8 cellular contexts compared by ENCODE assay signal in the genomic region with DNA sequence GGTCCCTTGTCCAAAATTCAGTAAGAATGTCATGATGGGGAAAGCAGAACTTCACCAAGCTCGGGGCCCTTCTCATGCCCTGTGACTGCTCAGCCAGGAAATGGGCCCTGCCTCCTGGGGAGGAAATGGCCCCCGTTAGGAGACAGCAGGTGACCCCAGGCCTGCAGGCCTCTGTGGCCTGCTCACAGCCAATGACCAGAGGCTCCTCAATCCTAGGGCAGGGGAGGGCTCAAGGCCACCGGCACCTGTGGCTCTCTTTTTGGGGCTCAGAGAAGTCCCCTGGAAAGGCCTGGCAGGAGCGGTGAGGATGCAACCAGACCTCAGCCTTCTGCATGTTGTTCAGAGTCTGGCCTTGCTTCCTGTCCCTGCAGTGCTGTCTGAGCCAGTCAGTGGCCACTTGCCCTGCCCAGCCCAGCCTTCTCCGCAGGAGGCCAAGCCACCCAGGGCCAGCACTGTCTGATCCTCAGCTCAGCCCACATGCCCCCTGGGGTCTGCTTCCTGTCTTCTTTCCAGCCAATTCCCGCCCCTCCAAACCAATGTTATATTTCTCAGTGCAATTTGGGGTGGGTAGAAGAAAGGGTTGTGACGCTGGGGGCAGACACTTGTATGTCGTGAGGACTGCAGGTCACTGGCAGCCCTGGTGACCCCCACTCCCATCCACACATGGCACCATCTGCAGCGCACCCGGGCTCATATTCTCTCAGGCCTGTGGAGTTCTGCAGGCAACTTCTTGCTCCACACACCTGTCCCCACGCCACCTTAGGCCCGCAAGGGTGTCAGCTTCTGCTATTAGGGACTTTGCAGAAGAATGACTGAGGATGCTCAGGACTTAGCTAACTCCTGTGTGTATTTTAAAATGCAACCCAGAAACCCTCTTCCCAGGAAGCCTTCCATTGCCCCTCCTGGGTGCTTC.
DNase-seq lines count a peak whose midpoint lies in the region; ATAC-seq and TF ChIP-seq lines count a peak whose summit lies in the region.

No MANE protein-coding gene starts in this region.

- H3K27ac ChIP-seq in DND-41 (ENCODE audit: low read length) (no peak overlapping the region; the same call in none of the 2 replicates), HUES48 (ENCODE audit: low read depth, low read length) (peak overlapping the region; percentile 60), brain microvascular endothelial cell (no peak overlapping the region)

- no peaks in the 10 kb centered on the region for H3K36me3 Mint-ChIP-seq in activated CD4-positive, alpha-beta memory T cell treated with anti-CD3 and anti-CD28 coated beads for 36 hours

- CTCF ChIA-PET in activated CD4-positive, alpha-beta memory T cell treated with anti-CD3 and anti-CD28 coated beads for 36 hours (lab: Charles Lee), result interaction anchor here (6.7 kb wide), 1 partner anchor 32 kb away, joined by 35 read pairs; no protein-coding TSS in a partner anchor

- H3K27me3 ChIP-seq in DND-41 (ENCODE audit: insufficient read depth, low read length, poor library complexity) (no peaks in the 10 kb centered on the region), HUES48 (ENCODE audit: control insufficient read depth, insufficient read depth, low read length) (no peaks in the 10 kb centered on the region), brain microvascular endothelial cell (replicated peaks) (no peaks in the 10 kb centered on the region)

- H3K27ac Mint-ChIP-seq in activated CD4-positive, alpha-beta memory T cell treated with anti-CD3 and anti-CD28 coated beads for 36 hours, result no peak overlapping the region

- peak overlapping the region in 1 of 2 experiments; percentile 41; a peak in 2 of 4 replicates for H3K4me3 ChIP-seq in DND-41 (ENCODE audit: low read depth in 1 of 2, low read length in 2 of 2)
- no peak overlapping the region for H3K4me3 ChIP-seq in HUES48 (ENCODE audit: low read depth, low read length)
- H3K4me3 ChIP-seq in brain microvascular endothelial cell (ENCODE audit: low read depth, low read length), result no peak overlapping the region

- ATAC-seq in DND-41 (ENCODE audit: insufficient read depth, low read depth), result no peak

- DNase-seq in DND-41 (peak; percentile 42), midbrain (lab: John Stamatoyannopoulos, UW) (peak; percentile 36), iPS-NIHi7 (ENCODE audit: extremely low spot score) (no peak), globus pallidus (ENCODE audit: low spot score) (no peak), NCI-H446 treated with DMSO at 0.1 percent for 48 hours (lab: John Stamatoyannopoulos, UW) (no peak), brain microvascular endothelial cell (no peak)
- DNase-seq in activated CD4-positive, alpha-beta memory T cell treated with anti-CD3 and anti-CD28 coated beads for 36 hours, result no peak

- POLR2A ChIA-PET in activated CD4-positive, alpha-beta memory T cell treated with anti-CD3 and anti-CD28 coated beads for 36 hours (lab: Charles Lee), result interaction anchor here (1.3 kb wide), 1 partner anchor 37 kb away, joined by 3 read pairs; no protein-coding TSS in a partner anchor

- H3K4me2 ChIP-seq in DND-41 (ENCODE audit: insufficient read depth, low read length), result peak overlapping the region; percentile 68

- peak overlapping the region; percentile 78 for H3K4me3 Mint-ChIP-seq in activated CD4-positive, alpha-beta memory T cell treated with anti-CD3 and anti-CD28 coated beads for 36 hours

- H3K36me3 ChIP-seq in DND-41 (ENCODE audit: insufficient read depth, low read length) (0 out of 2 replicates have a peak, but pooled peaks cover 6% of the 10 kb centered on the region), HUES48 (ENCODE audit: control insufficient read depth, insufficient read depth, low read length) (no peaks in the 10 kb centered on the region), brain microvascular endothelial cell (replicated peaks) (no peaks in the 10 kb centered on the region)

- no peaks in the 10 kb centered on the region for H3K9me3 ChIP-seq in DND-41 (ENCODE audit: insufficient read depth, low read length, severe bottlenecking)
- H3K9me3 ChIP-seq in HUES48 (ENCODE audit: control insufficient read depth, insufficient read depth, low read length), result no peaks in the 10 kb centered on the region

- in situ Hi-C loops in brain microvascular endothelial cell (cut with HindIII; ENCODE audit: low pct_ligation_motif_present, low sequenced_read_pairs), result no loop called here

- H3K4me1 ChIP-seq in DND-41 (ENCODE audit: insufficient read depth, low read length) (peaks cover 76% of the 10 kb centered on the region), HUES48 (ENCODE audit: control insufficient read depth, insufficient read depth, low read length) (peaks cover 53% of the 10 kb centered on the region)

- no peaks in the 10 kb centered on the region for H3K9me3 Mint-ChIP-seq in activated CD4-positive, alpha-beta memory T cell treated with anti-CD3 and anti-CD28 coated beads for 36 hours

- no peaks in the 10 kb centered on the region for H3K27me3 Mint-ChIP-seq in activated CD4-positive, alpha-beta memory T cell treated with anti-CD3 and anti-CD28 coated beads for 36 hours

- H3K79me2 ChIP-seq in DND-41 (ENCODE audit: insufficient read depth, low read length), result peaks cover 49% of the 10 kb centered on the region

- H4K20me1 ChIP-seq in DND-41 (ENCODE audit: insufficient read depth, low read length), result peaks cover 23% of the 10 kb centered on the region

- H3K9ac ChIP-seq in DND-41 (ENCODE audit: low read depth, low read length) (peak overlapping the region; percentile 49), HUES48 (ENCODE audit: low read depth, low read length) (no peak overlapping the region)

- H3K4me1 Mint-ChIP-seq in activated CD4-positive, alpha-beta memory T cell treated with anti-CD3 and anti-CD28 coated beads for 36 hours (ENCODE audit: low read depth), result peaks cover 24% of the 10 kb centered on the region

- TF ChIP-seq CTCF in DND-41 (IDR thresholded peaks at IDR 0.05; ENCODE audit: borderline replicate concordance, extremely low read depth, low read length, poor library complexity, severe bottlenecking) (no peak), brain microvascular endothelial cell (IDR thresholded peaks at IDR 0.05; ENCODE audit: low read depth, low read length, missing control alignments) (no peak)

- H2AFZ ChIP-seq in DND-41 (ENCODE audit: low read depth, low read length), result no peak overlapping the region

- intact Hi-C loops in activated CD4-positive, alpha-beta memory T cell treated with anti-CD3 and anti-CD28 coated beads for 36 hours (cut with micrococcal nuclease), result no loop called here

Comparison
In these comparisons a context has a peak if more than half of its experiments do, and no peak if none do; other contexts are left out.
1. DNase-seq: peak in DND-41 (single experiment) and midbrain (single experiment); none in activated CD4-positive, alpha-beta memory T cell treated with anti-CD3 and anti-CD28 coated beads for 36 hours (single experiment), iPS-NIHi7 (single experiment), globus pallidus (single experiment), NCI-H446 treated with DMSO at 0.1 percent for 48 hours (single experiment) and brain microvascular endothelial cell (single experiment).